8 cellular contexts compared by ENCODE assay signal in the genomic region with DNA sequence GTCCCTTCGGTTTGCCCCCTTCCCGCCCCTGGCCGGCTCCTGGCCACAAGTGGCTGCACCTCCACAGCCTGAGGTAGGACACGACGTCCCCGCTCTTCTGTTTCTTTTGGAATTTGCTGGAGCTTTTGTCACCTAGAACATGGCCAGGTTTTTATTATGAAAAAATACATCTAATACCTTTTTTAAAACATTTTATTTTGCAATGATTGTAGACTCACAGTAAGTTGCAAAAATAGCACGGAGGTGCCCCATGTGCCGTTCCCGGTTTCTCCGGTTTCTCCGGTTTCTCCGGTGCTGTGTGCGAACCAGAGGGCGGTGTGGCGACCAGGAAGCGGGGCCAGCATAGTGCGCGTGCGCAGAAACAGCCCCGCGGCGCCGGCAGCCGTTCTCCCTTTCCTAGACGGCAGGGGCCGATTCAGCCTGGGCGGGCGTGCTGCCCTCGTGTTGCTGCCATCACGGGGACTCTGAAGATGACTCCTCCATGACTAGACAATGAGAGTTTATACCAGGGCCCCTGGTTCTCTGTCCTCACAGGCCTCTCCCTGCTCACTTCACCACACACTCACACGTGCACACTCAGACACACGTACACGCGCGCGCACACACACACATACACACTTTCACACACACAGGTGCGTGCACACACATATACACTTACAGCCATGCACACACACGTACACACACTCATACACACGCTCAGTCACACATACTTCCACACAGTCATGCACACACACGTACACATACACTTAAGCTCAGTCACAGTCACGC.
A peak's percentile ranks its signal among the peaks of the same experiment; 100 is the strongest.
DNase-seq lines count a peak whose midpoint lies in the region; ATAC-seq lines count a peak whose summit lies in the region.

No MANE protein-coding gene starts in this region.

- in situ Hi-C loops in G401 (cut with HindIII; ENCODE audit: low sequenced_read_pairs), result no loop called here

- DNase-seq in G401 (ENCODE audit: low spot score) (peak; percentile 65), NCI-H69 (lab: John Stamatoyannopoulos, UW) (peak; percentile 93), dermis microvascular lymphatic vessel endothelial cell (ENCODE audit: low read depth in 2 of 2) (peak; percentile 40 to 72), lung microvascular endothelial cell (ENCODE audit: low read depth in 2 of 2) (peak; percentile 69 to 80)
- peak; percentile 71 to 75 for DNase-seq in activated CD4-positive, alpha-beta T cell treated with anti-CD3 and anti-CD28 coated beads, Interleukin-2, amount 50 U/mL, for 24 hours (ENCODE audit: low read depth in 1 of 2, low spot score in 1 of 2)
- DNase-seq in stimulated activated CD8-positive, alpha-beta memory T cell treated with anti-CD3 and anti-CD28 coated beads, Interleukin-12 subunit alpha, Interleukin-12 subunit beta, amount 100 ng/mL, for 1 hour (ENCODE audit: low read depth), result peak; percentile 71

- ATAC-seq in HG02798 (IDR thresholded peaks at IDR 0.05; ENCODE audit: poor library complexity, unreplicated experiment) (peak; percentile 52), GM19328 (IDR thresholded peaks at IDR 0.05; ENCODE audit: unreplicated experiment) (no peak)
